2 cellular contexts compared by ENCODE assay signal in genomic region chr2:157837851-157838441, GRCh38.
TF ChIP-seq lines count a peak whose summit lies in the region.

No MANE protein-coding gene starts in this region.

TF ChIP-seq in K562, 482 proteins besides CTCF, POLR2A, EP300 and RAD21 (continued from another document and continues in another):
- TF ChIP-seq ZBTB40 (IDR thresholded peaks at IDR 0.05) (peak; percentile 61; the same call in 1 of the 2 replicates), ZBTB40 (CRISPR knock-in tag; IDR thresholded peaks at IDR 0.05) (no peak), ZNF592 (IDR thresholded peaks at IDR 0.05) (peak; percentile 71), BRD4 (IDR thresholded peaks at IDR 0.05) (peak; percentile 86), CHD1 (IDR thresholded peaks at IDR 0.05; ENCODE audit: low read length) (peak; percentile 18), CEBPG (CRISPR knock-in tag; IDR thresholded peaks at IDR 0.05) (no peak), CEBPG (tag; conservative IDR thresholded peaks at IDR 0.05 in 1 of 2, IDR thresholded peaks at IDR 0.05 in 1 of 2) (peak in 1 of 2 experiments; percentile 42; a peak in 1 of 4 replicates), GTF2E2 (tag; IDR thresholded peaks at IDR 0.05) (peak; percentile 78), HNRNPUL1 (IDR thresholded peaks at IDR 0.05; ENCODE audit: low read length) (0 out of 2 replicates have a peak, but pooled peaks have one; percentile 69), CBX3 (IDR thresholded peaks at IDR 0.05; ENCODE audit: borderline replicate concordance in 1 of 2, low read length in 2 of 2) (no peak), GATAD2B (IDR thresholded peaks at IDR 0.05; ENCODE audit: borderline replicate concordance) (0 out of 2 replicates have a peak, but pooled peaks have one; percentile 28), ZNF197 (CRISPR knock-in tag; IDR thresholded peaks at IDR 0.05; ENCODE audit: low read depth) (no peak), CHD4 (IDR thresholded peaks at IDR 0.05; ENCODE audit: insufficient read depth, insufficient replicate concordance, low read depth, low read length, poor library complexity, severe bottlenecking) (peak; percentile 47)

TF ChIP-seq in liver, 16 proteins besides CTCF, POLR2A, EP300 and RAD21 (continued from another document):
- TF ChIP-seq ZBTB33 (IDR thresholded peaks at IDR 0.05) (no peak), NR2F2 (IDR thresholded peaks at IDR 0.05) (no peak), FOXA1 (IDR thresholded peaks at IDR 0.05) (no peak), SP1 (IDR thresholded peaks at IDR 0.05) (peak; percentile 6), TAF1 (conservative IDR thresholded peaks at IDR 0.05) (no peak), YY1 (IDR thresholded peaks at IDR 0.05) (peak; percentile 23), GABPA (IDR thresholded peaks at IDR 0.05 in 1 of 2, conservative IDR thresholded peaks at IDR 0.05 in 1 of 2) (no peak), ATF3 (IDR thresholded peaks at IDR 0.05) (no peak), HNF4A (conservative IDR thresholded peaks at IDR 0.05) (peak in 1 of 2 donors; percentile 48), RXRA (IDR thresholded peaks at IDR 0.05) (no peak), MAX (IDR thresholded peaks at IDR 0.05) (no peak)
